ENCODE assay signal across 1 cellular context in the genomic region with DNA sequence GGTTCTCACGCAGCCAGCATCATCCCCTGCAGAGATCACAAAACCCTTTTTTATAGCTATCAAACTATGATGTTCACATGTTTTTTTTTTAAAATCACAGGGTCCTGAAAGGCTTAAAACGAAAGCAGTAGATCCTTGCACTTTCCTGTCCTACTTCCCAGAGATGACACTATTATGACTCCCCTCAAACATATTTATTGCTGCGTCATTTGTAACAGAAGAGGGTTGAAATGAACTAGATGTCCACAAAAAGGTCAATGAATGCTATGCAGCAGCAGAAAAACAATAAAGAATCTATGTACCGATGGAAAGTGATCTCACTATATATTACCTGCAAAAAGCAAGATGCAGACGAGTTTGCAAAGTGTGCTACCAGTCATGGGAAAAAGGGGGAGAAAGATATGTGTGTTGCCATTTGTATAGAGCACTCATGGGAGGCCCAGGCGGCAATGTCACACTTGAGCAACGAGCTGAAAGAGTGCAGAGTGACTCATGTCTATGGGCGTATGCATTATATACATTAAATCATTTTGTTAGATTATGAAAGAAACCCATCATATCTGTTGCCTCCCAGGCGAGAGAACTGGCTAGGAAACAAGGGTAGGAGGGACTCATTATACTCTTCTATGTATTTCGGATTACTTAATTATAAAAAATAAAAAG.
TF ChIP-seq lines count a peak whose summit lies in the region.

No MANE protein-coding gene starts in this region.

TF ChIP-seq in IMR-90, 13 proteins besides CTCF, POLR2A, EP300 and RAD21:
- TF ChIP-seq, protein P1, sequence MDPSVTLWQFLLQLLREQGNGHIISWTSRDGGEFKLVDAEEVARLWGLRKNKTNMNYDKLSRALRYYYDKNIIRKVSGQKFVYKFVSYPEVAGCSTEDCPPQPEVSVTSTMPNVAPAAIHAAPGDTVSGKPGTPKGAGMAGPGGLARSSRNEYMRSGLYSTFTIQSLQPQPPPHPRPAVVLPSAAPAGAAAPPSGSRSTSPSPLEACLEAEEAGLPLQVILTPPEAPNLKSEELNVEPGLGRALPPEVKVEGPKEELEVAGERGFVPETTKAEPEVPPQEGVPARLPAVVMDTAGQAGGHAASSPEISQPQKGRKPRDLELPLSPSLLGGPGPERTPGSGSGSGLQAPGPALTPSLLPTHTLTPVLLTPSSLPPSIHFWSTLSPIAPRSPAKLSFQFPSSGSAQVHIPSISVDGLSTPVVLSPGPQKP (IDR thresholded peaks at IDR 0.05; ENCODE audit: borderline replicate concordance, low read depth, low read length): no peak
- no peak for TF ChIP-seq NFE2L2 (IDR thresholded peaks at IDR 0.05; ENCODE audit: low read depth, low read length)
- TF ChIP-seq, protein P2, sequence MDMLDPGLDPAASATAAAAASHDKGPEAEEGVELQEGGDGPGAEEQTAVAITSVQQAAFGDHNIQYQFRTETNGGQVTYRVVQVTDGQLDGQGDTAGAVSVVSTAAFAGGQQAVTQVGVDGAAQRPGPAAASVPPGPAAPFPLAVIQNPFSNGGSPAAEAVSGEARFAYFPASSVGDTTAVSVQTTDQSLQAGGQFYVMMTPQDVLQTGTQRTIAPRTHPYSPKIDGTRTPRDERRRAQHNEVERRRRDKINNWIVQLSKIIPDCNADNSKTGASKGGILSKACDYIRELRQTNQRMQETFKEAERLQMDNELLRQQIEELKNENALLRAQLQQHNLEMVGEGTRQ (IDR thresholded peaks at IDR 0.05; ENCODE audit: low read depth, low read length): no peak
- no peak for TF ChIP-seq CHD1 (IDR thresholded peaks at IDR 0.05; ENCODE audit: low read depth, low read length)
- no peak for TF ChIP-seq MAFK (IDR thresholded peaks at IDR 0.05; ENCODE audit: low read depth, low read length)
- TF ChIP-seq CEBPB (IDR thresholded peaks at IDR 0.05; ENCODE audit: low read depth, low read length): no peak
- TF ChIP-seq BHLHE40 (IDR thresholded peaks at IDR 0.05; ENCODE audit: low read depth, low read length): no peak
- no peak for TF ChIP-seq MXI1 (IDR thresholded peaks at IDR 0.05; ENCODE audit: borderline replicate concordance, low read depth, low read length)
- TF ChIP-seq RFX5 (IDR thresholded peaks at IDR 0.05; ENCODE audit: low read depth, low read length): no peak
- no peak for TF ChIP-seq MAZ (IDR thresholded peaks at IDR 0.05; ENCODE audit: borderline replicate concordance, low read depth, low read length)
- TF ChIP-seq SMC3 (IDR thresholded peaks at IDR 0.05; ENCODE audit: low read depth, low read length): no peak
- TF ChIP-seq FOS (IDR thresholded peaks at IDR 0.05; ENCODE audit: low read depth, low read length): no peak
- no peak for TF ChIP-seq RCOR1 (IDR thresholded peaks at IDR 0.05; ENCODE audit: insufficient replicate concordance, low read length)
